Comparison of ENCODE assay signal across 27 cellular contexts in the genomic region with DNA sequence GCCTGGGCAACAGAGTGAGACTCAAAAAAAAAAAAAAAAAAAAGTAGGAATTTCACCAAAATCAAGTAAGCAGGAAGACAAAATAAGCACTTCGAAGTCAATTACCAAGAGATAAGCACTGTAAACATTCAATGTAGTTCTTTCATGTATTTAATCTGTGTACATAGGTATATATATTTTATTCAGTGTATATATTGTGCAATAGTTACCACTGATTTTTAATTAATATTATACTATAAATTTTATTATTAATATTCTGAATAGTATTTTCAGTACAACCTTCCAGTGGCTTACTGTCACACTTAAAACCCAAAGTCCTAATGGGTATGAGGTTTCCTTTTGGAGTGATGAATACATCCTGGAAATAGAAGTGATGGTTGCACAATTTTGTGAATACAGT.
"Had no signal": no experiment of that assay in that cellular context is flagged by ENCODE, and none has a peak within 500 bp of the region (broad histone marks: within the 10 kb centered on the region; RNA-seq: fewer than 3 reads in every experiment).

No MANE protein-coding gene starts in this region.

- ATAC-seq: effector memory CD8-positive, alpha-beta T cell; esophagus mucosa; foreskin keratinocyte; gastrocnemius medialis; gastroesophageal sphincter; heart left ventricle; heart right ventricle had no signal

- DNase-seq: colonic mucosa; cortex of kidney; dermis blood vessel endothelial cell; dorsolateral prefrontal cortex; effector CD4-positive, alpha-beta T cell; effector CD8-positive, alpha-beta T cell; effector memory CD4-positive, alpha-beta T cell; effector memory CD8-positive, alpha-beta T cell; endodermal cell; erythroblast; esophagus squamous epithelium; foreskin fibroblast; foreskin keratinocyte; foreskin melanocyte; gastrocnemius medialis; glutamatergic neuron; head of caudate nucleus; heart left ventricle; heart right ventricle had no signal

- H3K4me3 ChIP-seq: colonic mucosa, coronary artery, dorsolateral prefrontal cortex, esophagus muscularis mucosa, esophagus squamous epithelium, gastrocnemius medialis, gastroesophageal sphincter, heart left ventricle, heart right ventricle had no signal

- H3K27ac ChIP-seq: colonic mucosa, coronary artery, dorsolateral prefrontal cortex, epithelial cell of prostate, esophagus muscularis mucosa, esophagus squamous epithelium, foreskin keratinocyte, gastrocnemius medialis, gastroesophageal sphincter, heart left ventricle, heart right ventricle had no signal

- FAIRE-seq: colon, endometrium, endothelial cell of umbilical vein had no signal

- H3K9me3 ChIP-seq: colonic mucosa, esophagus muscularis mucosa, esophagus squamous epithelium, gastrocnemius medialis, gastroesophageal sphincter, heart left ventricle, heart right ventricle had no signal

- H3K27me3 ChIP-seq: colonic mucosa, dorsolateral prefrontal cortex, esophagus muscularis mucosa, esophagus squamous epithelium, foreskin keratinocyte, gastrocnemius medialis, gastroesophageal sphincter, heart left ventricle, heart right ventricle had no signal

- H3K4me1 ChIP-seq: colonic mucosa, esophagus muscularis mucosa, foreskin keratinocyte, gastrocnemius medialis, gastroesophageal sphincter, heart left ventricle, heart right ventricle had no signal

- H3K36me3 ChIP-seq: colonic mucosa, esophagus muscularis mucosa, esophagus squamous epithelium, gastrocnemius medialis, gastroesophageal sphincter, heart left ventricle had no signal
